ENCODE assay signal across 8 cellular contexts in the genomic region with DNA sequence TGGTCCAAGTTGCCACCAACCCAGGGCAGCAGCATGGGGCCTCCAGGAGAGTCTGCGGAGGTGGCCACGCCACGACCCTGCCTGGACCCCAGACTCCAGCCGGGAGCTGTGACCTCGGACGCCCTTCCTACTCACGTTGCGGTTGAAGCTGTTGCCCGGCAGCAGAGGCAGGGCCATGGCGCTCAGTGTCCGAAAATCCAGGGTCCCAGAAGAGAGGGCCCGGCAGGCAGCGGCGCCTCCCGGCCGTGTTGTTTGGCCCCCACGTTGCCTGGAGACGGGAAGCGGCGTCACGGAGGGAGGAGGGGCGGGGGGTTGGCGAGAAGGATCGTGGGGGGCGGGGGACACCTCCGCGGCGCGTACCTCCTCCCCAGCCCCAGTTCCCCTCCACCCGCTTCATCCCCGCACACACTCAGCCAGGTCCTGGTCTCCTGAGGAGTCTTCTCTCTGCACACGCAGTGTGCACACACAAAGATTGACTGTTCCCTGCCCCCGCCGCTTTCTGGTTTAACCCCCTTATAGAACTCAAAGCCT. TPM values are rescaled to one million over a fixed set of nuclear protein-coding genes. Genes with fewer than 3 reads are reported as not detected.
DNase-seq lines count a peak whose midpoint lies in the region; ATAC-seq and TF ChIP-seq lines count a peak whose summit lies in the region.

A gene with protein sequence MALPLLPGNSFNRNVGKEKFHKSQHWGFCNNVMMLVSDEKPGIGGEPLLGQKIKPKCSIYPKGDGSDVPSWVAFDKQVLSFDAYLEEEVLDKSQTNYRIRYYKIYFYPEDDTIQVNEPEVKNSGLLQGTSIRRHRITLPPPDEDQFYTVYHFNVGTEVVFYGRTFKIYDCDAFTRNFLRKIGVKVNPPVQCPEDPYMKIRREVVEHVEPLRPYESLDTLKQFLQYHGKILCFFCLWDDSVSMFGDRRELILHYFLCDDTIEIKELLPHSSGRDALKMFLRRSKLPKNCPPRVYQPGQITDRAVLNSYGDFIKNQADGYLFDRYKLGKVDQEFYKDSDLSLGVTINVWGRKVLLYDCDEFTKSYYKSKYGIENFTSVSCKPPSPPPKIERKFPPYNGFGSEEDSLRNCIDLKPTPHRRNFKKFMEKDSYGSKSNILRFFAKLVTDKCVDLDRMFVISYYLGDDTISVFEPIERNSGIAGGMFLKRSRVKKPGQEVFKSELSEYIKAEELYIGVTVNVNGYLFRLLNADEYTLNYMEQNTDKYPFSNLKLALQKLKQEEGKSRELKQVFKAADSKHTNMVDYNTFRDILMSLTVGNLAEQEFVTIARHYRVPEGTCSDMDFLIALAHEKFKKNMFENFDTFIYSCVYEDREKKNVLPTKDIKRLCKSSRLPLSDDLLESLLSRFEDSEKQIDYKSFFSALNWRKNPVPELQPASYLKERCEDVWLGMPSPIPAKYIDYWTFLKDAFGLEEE (minus strand): TSS at position 261 of the 531 bp plus-strand sequence. CDS start 84 bp downstream, at position 177.

- peak within 1 kb of the TSS; percentile 87 to 92 (median 91) for H3K27ac Mint-ChIP-seq in CD4-positive, CD25-positive, alpha-beta regulatory T cell
- no peak within 1 kb of the TSS for H3K27ac Mint-ChIP-seq in osteocyte (ENCODE audit: unreplicated experiment)

- H3K27ac ChIP-seq in CD4-positive, CD25-positive, alpha-beta regulatory T cell (ENCODE audit: insufficient read depth, low read length, poor library complexity, severe bottlenecking) = peak within 1 kb of the TSS; percentile 68
- H3K27ac ChIP-seq in foreskin keratinocyte (no peak within 1 kb of the TSS), upper lobe of right lung (no peak within 1 kb of the TSS)

- peaks cover 9% of the 10 kb centered on the region for H3K27me3 Mint-ChIP-seq in CD4-positive, CD25-positive, alpha-beta regulatory T cell
- H3K27me3 Mint-ChIP-seq in osteocyte (ENCODE audit: unreplicated experiment) = no peaks in the 10 kb centered on the region

- ATAC-seq in CD4-positive, CD25-positive, alpha-beta regulatory T cell (ENCODE audit: low read depth in 2 of 2) = peak; percentile 42 to 48
- ATAC-seq in foreskin keratinocyte = peak; percentile 62
- ATAC-seq in upper lobe of right lung = peak; percentile 74
- ATAC-seq in HG02678 (IDR thresholded peaks at IDR 0.05; ENCODE audit: unreplicated experiment) = no peak

- H3K27me3 ChIP-seq in CD4-positive, CD25-positive, alpha-beta regulatory T cell (ENCODE audit: control insufficient read depth, insufficient read depth, low read length) = no peaks in the 10 kb centered on the region
- H3K27me3 ChIP-seq in MG63 = no peaks in the 10 kb centered on the region
- H3K27me3 ChIP-seq in foreskin keratinocyte = no peaks in the 10 kb centered on the region
- H3K27me3 ChIP-seq in upper lobe of right lung = no peaks in the 10 kb centered on the region

- DNase-seq in CD4-positive, CD25-positive, alpha-beta regulatory T cell = peak; percentile 27 to 47 (median 41)
- peak; percentile 28 for DNase-seq in MG63
- DNase-seq in activated effector memory CD4-positive, alpha-beta T cell treated with anti-CD3 and anti-CD28 coated beads, Interleukin-2, amount 50 U/mL, for 16 hours = peak; percentile 82
- DNase-seq in foreskin keratinocyte = no peak
- DNase-seq in osteocyte (ENCODE audit: extremely low spot score, unreplicated experiment) = no peak
- DNase-seq in upper lobe of right lung = peak; percentile 71
- no peak for DNase-seq in KG1 (lab: John Stamatoyannopoulos, UW)

- no peaks in the 10 kb centered on the region for H3K36me3 Mint-ChIP-seq in CD4-positive, CD25-positive, alpha-beta regulatory T cell
- H3K36me3 Mint-ChIP-seq in osteocyte (ENCODE audit: unreplicated experiment) = no peaks in the 10 kb centered on the region

- intact Hi-C loops in upper lobe of right lung (cut with DNase I) = no loop called here

- H3K4me3 ChIP-seq in CD4-positive, CD25-positive, alpha-beta regulatory T cell (ENCODE audit: low read depth, low read length) = peak within 1 kb of the TSS; percentile 75
- H3K4me3 ChIP-seq in MG63 (peak within 1 kb of the TSS; percentile 45), upper lobe of right lung (peak within 1 kb of the TSS; percentile 42)

- peaks cover 5 to 19% (median 10%) of the 10 kb centered on the region in 4 donors for H3K4me1 Mint-ChIP-seq in CD4-positive, CD25-positive, alpha-beta regulatory T cell
- no peaks in the 10 kb centered on the region for H3K4me1 Mint-ChIP-seq in osteocyte (ENCODE audit: unreplicated experiment)

- H3K9me3 ChIP-seq in CD4-positive, CD25-positive, alpha-beta regulatory T cell (ENCODE audit: control insufficient read depth in 2 of 2, low read length in 2 of 2) = no peaks in the 10 kb centered on the region
- H3K9me3 ChIP-seq in MG63 (no peaks in the 10 kb centered on the region), upper lobe of right lung (no peaks in the 10 kb centered on the region)

- H3K9me3 Mint-ChIP-seq in CD4-positive, CD25-positive, alpha-beta regulatory T cell = peaks cover 0 to 4% (median 0%) of the 10 kb centered on the region in 7 donors
- peaks cover 11% of the 10 kb centered on the region for H3K9me3 Mint-ChIP-seq in osteocyte (ENCODE audit: unreplicated experiment)

- no peaks in the 10 kb centered on the region for H3K36me3 ChIP-seq in CD4-positive, CD25-positive, alpha-beta regulatory T cell (ENCODE audit: control insufficient read depth, insufficient read depth, low read length)
- H3K36me3 ChIP-seq in MG63 = no peaks in the 10 kb centered on the region
- no peaks in the 10 kb centered on the region for H3K36me3 ChIP-seq in upper lobe of right lung

- TF ChIP-seq CTCF in foreskin keratinocyte (conservative IDR thresholded peaks at IDR 0.05) (no peak), osteocyte (IDR thresholded peaks at IDR 0.05) (no peak), upper lobe of right lung (IDR thresholded peaks at IDR 0.05) (no peak)

- peaks cover 15% of the 10 kb centered on the region for H3K4me1 ChIP-seq in CD4-positive, CD25-positive, alpha-beta regulatory T cell (ENCODE audit: control insufficient read depth, insufficient read depth, low read length, poor library complexity, severe bottlenecking)
- H3K4me1 ChIP-seq in foreskin keratinocyte (no peaks in the 10 kb centered on the region), upper lobe of right lung (no peaks in the 10 kb centered on the region)

- peak within 1 kb of the TSS; percentile 76 to 94 (median 90) for H3K4me3 Mint-ChIP-seq in CD4-positive, CD25-positive, alpha-beta regulatory T cell
- H3K4me3 Mint-ChIP-seq in osteocyte (ENCODE audit: unreplicated experiment) = peak within 1 kb of the TSS; percentile 60

RNA-seq across cellular contexts. Expression of the gene that starts here (rescaled TPM):
- total RNA-seq in CD4-positive, CD25-positive, alpha-beta regulatory T cell = 1.1 TPM
- under 1 TPM; 0.14 to 0.49 (median 0.46) TPM for polyA plus RNA-seq in CD4-positive, CD25-positive, alpha-beta regulatory T cell
- 0.07 and 0.43 TPM in 2 replicates for total RNA-seq in MG63 (2014; rRNA removed; shearing (Covaris generic); ENCODE audit: low replicate concordance)
- total RNA-seq in foreskin keratinocyte (0.25 and 0.34 TPM in 2 replicates), osteocyte (not detected in 2 replicates), upper lobe of right lung (0.17 TPM)
- polyA plus RNA-seq in foreskin keratinocyte = 0.16 and 0.18 TPM in 2 replicates

Comparison
In these comparisons a context has a peak if more than half of its experiments do, and no peak if none do; other contexts are left out.
1. Peak in DNase-seq and H3K4me3 ChIP-seq in MG63; RNA of the gene not detected or under 1 TPM.
2. Peak in ATAC-seq in foreskin keratinocyte; RNA of the gene not detected or under 1 TPM.
3. Peak in DNase-seq, ATAC-seq and H3K4me3 ChIP-seq in upper lobe of right lung; RNA of the gene not detected or under 1 TPM.
4. DNase-seq: peak in CD4-positive, CD25-positive, alpha-beta regulatory T cell (3 of 3) and activated effector memory CD4-positive, alpha-beta T cell treated with anti-CD3 and anti-CD28 coated beads, Interleukin-2, amount 50 U/mL, for 16 hours (single experiment); none in foreskin keratinocyte (0 of 2), osteocyte (single experiment) and KG1 (single experiment).
5. Peak in every context shown above with its lines, with median percentiles within 50 percentile points of each other: H3K4me3 ChIP-seq.